In genomic region chr9:4382722-4383317, GRCh38 we compare ENCODE assay signal across 8 cellular contexts.
DNase-seq lines count a peak whose midpoint lies in the region; ATAC-seq, FAIRE-seq and TF ChIP-seq lines count a peak whose summit lies in the region.

No MANE protein-coding gene starts in this region.

- ATAC-seq in A549, result peak in 1 of 2 experiments; percentile 72; a peak in 3 of 6 replicates
- ATAC-seq in HG03442 (IDR thresholded peaks at IDR 0.05; ENCODE audit: unreplicated experiment), result peak; percentile 57
- peak; percentile 65 for ATAC-seq in SK-N-SH treated with all-trans-retinoic acid at 6 μM for 48 hours
- no peak for ATAC-seq in HG03521 (IDR thresholded peaks at IDR 0.05; ENCODE audit: unreplicated experiment)

- H3K4me1 ChIP-seq in A549 (no peaks in the 10 kb centered on the region), hepatocyte (ENCODE audit: insufficient read depth) (no peaks in the 10 kb centered on the region), tibial artery (no peaks in the 10 kb centered on the region), ovary (ENCODE audit: insufficient read depth) (no peaks in the 10 kb centered on the region)

- H2AFZ ChIP-seq in hepatocyte, result no peak overlapping the region

- TF ChIP-seq EP300 in A549 (IDR thresholded peaks at IDR 0.05) (no peak), ovary (IDR thresholded peaks at IDR 0.05) (no peak)

- intact Hi-C loops in tibial artery (cut with DNase I; ENCODE audit: low total_unique reads) (loop anchor here (10.0 kb wide), 1 partner anchor 252 kb away; no protein-coding TSS in a partner anchor), ovary (cut with DNase I) (no loop called here)

- no peaks in the 10 kb centered on the region for H3K79me2 ChIP-seq in hepatocyte

- WGBS in A549 (ENCODE audit: missing lambda C conversion rate), result 20% methylated on average over 4 of the region's 4 CpGs
- 58% methylated on average over 4 of the region's 4 CpGs for WGBS in hepatocyte (ENCODE audit: low lambda C conversion rate, missing lambda C conversion rate)
- 42 to 48% (median 43%) methylated on average over 4 of the region's 4 CpGs for WGBS in ovary, 3 donors

- no peaks in the 10 kb centered on the region for H3K9me3 ChIP-seq in A549
- no peaks in the 10 kb centered on the region for H3K9me3 ChIP-seq in hepatocyte (ENCODE audit: low read depth)
- H3K9me3 ChIP-seq in tibial artery, result no peaks in the 10 kb centered on the region
- H3K9me3 ChIP-seq in ovary, result no peaks in the 10 kb centered on the region

- TF ChIP-seq POLR2A in A549 (IDR thresholded peaks at IDR 0.05; ENCODE audit: low read length), result no peak
- TF ChIP-seq POLR2A in ovary (IDR thresholded peaks at IDR 0.05), result no peak

- POLR2A ChIA-PET in A549 (lab: Yijun Ruan, JAX) (no interaction called here), GM10248 (lab: Yijun Ruan, JAX) (no interaction called here)

- DNase-seq in A549 (ENCODE audit: low read depth in 1 of 2, low spot score in 1 of 2) (peak in 1 of 2 experiments; percentile 28), GM10248 (ENCODE audit: extremely low spot score) (peak; percentile 25), hepatocyte (ENCODE audit: low spot score) (peak; percentile 46), tibial artery (no peak), ovary (no peak)

- H3K27me3 ChIP-seq in hepatocyte (no peaks in the 10 kb centered on the region), tibial artery (no peaks in the 10 kb centered on the region), ovary (no peaks in the 10 kb centered on the region)

- FAIRE-seq in A549 (lab: Jason Lieb, UNC), result no peak

- no peaks in the 10 kb centered on the region for H3K36me3 ChIP-seq in hepatocyte (replicated peaks; ENCODE audit: insufficient read depth, low read depth)
- H3K36me3 ChIP-seq in tibial artery, result no peaks in the 10 kb centered on the region
- no peaks in the 10 kb centered on the region for H3K36me3 ChIP-seq in ovary

- TF ChIP-seq CTCF in A549 (IDR thresholded peaks at IDR 0.05) (peak; percentile 70), GM10248 (IDR thresholded peaks at IDR 0.05; ENCODE audit: control extremely low read depth, extremely low read depth, low read depth, missing control alignments) (peak; percentile 50), hepatocyte (IDR thresholded peaks at IDR 0.05; ENCODE audit: poor library complexity) (peak; percentile 76), tibial artery (IDR thresholded peaks at IDR 0.05) (peak; percentile 39 to 48), ovary (IDR thresholded peaks at IDR 0.05) (no peak)

- CTCF ChIA-PET in A549 (lab: Yijun Ruan, JAX), result interaction anchor here (0.8 to 4.0 kb wide), 12 partner anchors 9 to 605 kb away, joined by 3 to 18 read pairs (median 4); no protein-coding TSS in a partner anchor
- CTCF ChIA-PET in GM10248 (lab: Yijun Ruan, JAX), result interaction anchor here (1.0 to 2.3 kb wide), 10 partner anchors 10 to 292 kb away, joined by 3 to 12 read pairs (median 6); no protein-coding TSS in a partner anchor

- no peak overlapping the region for H3K4me2 ChIP-seq in A549
- H3K4me2 ChIP-seq in hepatocyte, result no peak overlapping the region

- TF ChIP-seq RAD21 in A549 (conservative IDR thresholded peaks at IDR 0.05 in 1 of 2, IDR thresholded peaks at IDR 0.05 in 1 of 2), result peak; percentile 82 to 84

- H3K27ac ChIP-seq in A549 (no peak overlapping the region), hepatocyte (no peak overlapping the region), tibial artery (no peak overlapping the region), ovary (no peak overlapping the region)

- H3K9me2 ChIP-seq in hepatocyte (replicated peaks; ENCODE audit: insufficient read depth), result no peaks in the 10 kb centered on the region

- H3K4me3 ChIP-seq in A549, result no peak overlapping the region
- no peak overlapping the region for H3K4me3 ChIP-seq in hepatocyte
- H3K4me3 ChIP-seq in tibial artery, result no peak overlapping the region
- no peak overlapping the region for H3K4me3 ChIP-seq in ovary

- no peaks in the 10 kb centered on the region for H4K20me1 ChIP-seq in hepatocyte (ENCODE audit: insufficient read depth, poor library complexity, severe bottlenecking)

TF ChIP-seq in A549, 52 proteins besides CTCF, POLR2A, EP300 and RAD21:
- TF ChIP-seq, protein P1, sequence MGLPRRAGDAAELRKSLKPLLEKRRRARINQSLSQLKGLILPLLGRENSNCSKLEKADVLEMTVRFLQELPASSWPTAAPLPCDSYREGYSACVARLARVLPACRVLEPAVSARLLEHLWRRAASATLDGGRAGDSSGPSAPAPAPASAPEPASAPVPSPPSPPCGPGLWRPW (IDR thresholded peaks at IDR 0.05), result no peak
- TF ChIP-seq PBX3 (IDR thresholded peaks at IDR 0.05) (no peak), KDM1A (IDR thresholded peaks at IDR 0.05; ENCODE audit: low read depth) (no peak), JUNB (IDR thresholded peaks at IDR 0.05) (no peak), USF2 (IDR thresholded peaks at IDR 0.05) (no peak), SMC3 (IDR thresholded peaks at IDR 0.05) (peak; percentile 55)
TF ChIP-seq in A549: peak in this region for 1.

TF ChIP-seq in SK-N-SH treated with all-trans-retinoic acid at 6 μM for 48 hours, 23 proteins besides CTCF, POLR2A, EP300 and RAD21 (continues in another document):
- no peak for TF ChIP-seq ZFP3 (CRISPR knock-in tag; IDR thresholded peaks at IDR 0.05)
- no peak for TF ChIP-seq OSR1 (CRISPR knock-in tag; IDR thresholded peaks at IDR 0.05)
- TF ChIP-seq PPARA (CRISPR knock-in tag; IDR thresholded peaks at IDR 0.05; ENCODE audit: borderline replicate concordance), result no peak
- TF ChIP-seq SNAI2 (CRISPR knock-in tag; IDR thresholded peaks at IDR 0.05), result no peak
- TF ChIP-seq CSDC2 (CRISPR knock-in tag; IDR thresholded peaks at IDR 0.05), result no peak
- TF ChIP-seq RARB (CRISPR knock-in tag; IDR thresholded peaks at IDR 0.05), result no peak
- TF ChIP-seq, protein P2, sequence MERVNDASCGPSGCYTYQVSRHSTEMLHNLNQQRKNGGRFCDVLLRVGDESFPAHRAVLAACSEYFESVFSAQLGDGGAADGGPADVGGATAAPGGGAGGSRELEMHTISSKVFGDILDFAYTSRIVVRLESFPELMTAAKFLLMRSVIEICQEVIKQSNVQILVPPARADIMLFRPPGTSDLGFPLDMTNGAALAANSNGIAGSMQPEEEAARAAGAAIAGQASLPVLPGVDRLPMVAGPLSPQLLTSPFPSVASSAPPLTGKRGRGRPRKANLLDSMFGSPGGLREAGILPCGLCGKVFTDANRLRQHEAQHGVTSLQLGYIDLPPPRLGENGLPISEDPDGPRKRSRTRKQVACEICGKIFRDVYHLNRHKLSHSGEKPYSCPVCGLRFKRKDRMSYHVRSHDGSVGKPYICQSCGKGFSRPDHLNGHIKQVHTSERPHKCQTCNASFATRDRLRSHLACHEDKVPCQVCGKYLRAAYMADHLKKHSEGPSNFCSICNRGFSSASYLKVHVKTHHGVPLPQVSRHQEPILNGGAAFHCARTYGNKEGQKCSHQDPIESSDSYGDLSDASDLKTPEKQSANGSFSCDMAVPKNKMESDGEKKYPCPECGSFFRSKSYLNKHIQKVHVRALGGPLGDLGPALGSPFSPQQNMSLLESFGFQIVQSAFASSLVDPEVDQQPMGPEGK (CRISPR knock-in tag; IDR thresholded peaks at IDR 0.05; ENCODE audit: borderline replicate concordance), result no peak
- no peak for TF ChIP-seq CSRNP3 (CRISPR knock-in tag; IDR thresholded peaks at IDR 0.05)
- no peak for TF ChIP-seq ISL1 (CRISPR knock-in tag; IDR thresholded peaks at IDR 0.05)
- TF ChIP-seq GLIS3 (CRISPR knock-in tag; IDR thresholded peaks at IDR 0.05), result no peak
- TF ChIP-seq, protein P3, sequence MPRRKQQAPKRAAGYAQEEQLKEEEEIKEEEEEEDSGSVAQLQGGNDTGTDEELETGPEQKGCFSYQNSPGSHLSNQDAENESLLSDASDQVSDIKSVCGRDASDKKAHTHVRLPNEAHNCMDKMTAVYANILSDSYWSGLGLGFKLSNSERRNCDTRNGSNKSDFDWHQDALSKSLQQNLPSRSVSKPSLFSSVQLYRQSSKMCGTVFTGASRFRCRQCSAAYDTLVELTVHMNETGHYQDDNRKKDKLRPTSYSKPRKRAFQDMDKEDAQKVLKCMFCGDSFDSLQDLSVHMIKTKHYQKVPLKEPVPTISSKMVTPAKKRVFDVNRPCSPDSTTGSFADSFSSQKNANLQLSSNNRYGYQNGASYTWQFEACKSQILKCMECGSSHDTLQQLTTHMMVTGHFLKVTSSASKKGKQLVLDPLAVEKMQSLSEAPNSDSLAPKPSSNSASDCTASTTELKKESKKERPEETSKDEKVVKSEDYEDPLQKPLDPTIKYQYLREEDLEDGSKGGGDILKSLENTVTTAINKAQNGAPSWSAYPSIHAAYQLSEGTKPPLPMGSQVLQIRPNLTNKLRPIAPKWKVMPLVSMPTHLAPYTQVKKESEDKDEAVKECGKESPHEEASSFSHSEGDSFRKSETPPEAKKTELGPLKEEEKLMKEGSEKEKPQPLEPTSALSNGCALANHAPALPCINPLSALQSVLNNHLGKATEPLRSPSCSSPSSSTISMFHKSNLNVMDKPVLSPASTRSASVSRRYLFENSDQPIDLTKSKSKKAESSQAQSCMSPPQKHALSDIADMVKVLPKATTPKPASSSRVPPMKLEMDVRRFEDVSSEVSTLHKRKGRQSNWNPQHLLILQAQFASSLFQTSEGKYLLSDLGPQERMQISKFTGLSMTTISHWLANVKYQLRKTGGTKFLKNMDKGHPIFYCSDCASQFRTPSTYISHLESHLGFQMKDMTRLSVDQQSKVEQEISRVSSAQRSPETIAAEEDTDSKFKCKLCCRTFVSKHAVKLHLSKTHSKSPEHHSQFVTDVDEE (CRISPR knock-in tag; IDR thresholded peaks at IDR 0.05), result no peak
- TF ChIP-seq ZC3H10 (CRISPR knock-in tag; IDR thresholded peaks at IDR 0.05), result no peak
- no peak for TF ChIP-seq TOX (CRISPR knock-in tag; IDR thresholded peaks at IDR 0.05; ENCODE audit: borderline replicate concordance)

Comparison
In these comparisons a context has a peak if more than half of its experiments do, and no peak if none do; other contexts are left out.
1. DNase-seq: peak in GM10248 (single experiment) and hepatocyte (single experiment); none in tibial artery (0 of 2) and ovary (0 of 5).
2. CTCF ChIP-seq: peak in A549 (single experiment), GM10248 (single experiment), hepatocyte (single experiment) and tibial artery (2 of 2); none in ovary (0 of 3).